In the genomic region with DNA sequence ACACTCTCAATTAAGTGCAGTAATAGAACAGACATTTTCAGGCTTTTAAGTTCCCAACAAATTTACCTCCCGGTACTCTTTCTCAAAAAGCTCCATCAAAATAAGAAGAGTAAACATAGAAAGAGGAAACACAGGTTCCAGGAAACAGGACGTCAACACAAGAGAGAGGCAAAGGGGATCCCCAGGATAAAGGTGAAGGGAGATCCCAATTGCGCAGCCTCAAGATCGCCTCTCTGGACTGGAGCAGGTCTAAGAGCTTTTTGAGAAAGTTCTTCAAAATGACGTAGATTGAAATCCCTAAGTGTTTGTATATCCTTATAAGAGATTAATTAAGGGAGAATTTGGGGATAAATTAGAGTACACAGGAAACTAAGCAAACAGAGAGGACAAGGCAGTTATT, we compare ENCODE assay signal across 27 cellular contexts. TPM values are rescaled to one million over a fixed set of nuclear protein-coding genes. Genes with fewer than 3 reads are reported as not detected.
DNase-seq lines count a peak whose midpoint lies in the region; ATAC-seq, FAIRE-seq and TF ChIP-seq lines count a peak whose summit lies in the region.
"Had no signal": no experiment of that assay in that cellular context is flagged by ENCODE, and none has a peak within 500 bp of the region (broad histone marks: within the 10 kb centered on the region; RNA-seq: fewer than 3 reads in every experiment).

No MANE protein-coding gene starts in this region.

- CTCF ChIA-PET in HepG2 (lab: Yijun Ruan, JAX; ENCODE audit: low intra/inter-chr PET ratio, low total read pairs), result no interaction called here

- H3K36me3 ChIP-seq in HepG2 (replicated peaks in 1 of 2; ENCODE audit: control insufficient read depth in 1 of 2, insufficient read depth in 2 of 2, low read length in 2 of 2) (no peaks in the 10 kb centered on the region), right lobe of liver (no peaks in the 10 kb centered on the region), lower lobe of right lung (no peaks in the 10 kb centered on the region)
- H3K36me3 ChIP-seq: BE2C; BLaER1 treated with 17β-estradiol and CSF1 and Interleukin-3, amounts not matched to agents 10 nM and 100 nM; HAP-1 had no signal

- no peak for TF ChIP-seq RAD21 in HepG2 (CRISPR knock-in tag; IDR thresholded peaks at IDR 0.05)

- in situ Hi-C loops in HepG2 (cut with HindIII; ENCODE audit: extremely low pct_ligation_motif_present, low pct_unique_long_range_greater_than_20kb), result no loop called here

- no peaks in the 10 kb centered on the region for H4K20me1 ChIP-seq in HepG2 (ENCODE audit: insufficient read depth, low read length)

- H3K27me3 ChIP-seq in HepG2 (ENCODE audit: control insufficient read depth in 1 of 2, insufficient read depth in 2 of 2, low read length in 2 of 2) (no peaks in the 10 kb centered on the region), right lobe of liver (no peaks in the 10 kb centered on the region), lower lobe of right lung (ENCODE audit: low read depth) (no peaks in the 10 kb centered on the region)
- H3K27me3 ChIP-seq: BE2C; BLaER1 treated with 17β-estradiol and CSF1 and Interleukin-3, amounts not matched to agents 10 nM and 100 nM had no signal

- H3K9ac ChIP-seq in HepG2 (ENCODE audit: insufficient read depth, low read depth, low read length), result no peak overlapping the region
- H3K9ac ChIP-seq: BLaER1 treated with 17β-estradiol and CSF1 and Interleukin-3, amounts not matched to agents 10 nM and 100 nM had no signal

- H3K27me3 Mint-ChIP-seq in progenitor cell of endocrine pancreas, result no peaks in the 10 kb centered on the region
- H3K27me3 Mint-ChIP-seq: CD4-positive, alpha-beta T cell; CD8-positive, alpha-beta memory T cell had no signal

- no peak for FAIRE-seq in HepG2 (lab: Jason Lieb, UNC)
- FAIRE-seq: A549, D721Med, GM12891, H54 had no signal

- TF ChIP-seq CTCF in HepG2 (CRISPR knock-in tag; IDR thresholded peaks at IDR 0.05), result no peak
- TF ChIP-seq CTCF in right lobe of liver (IDR thresholded peaks at IDR 0.05), result no peak
- no peak for TF ChIP-seq CTCF in lower lobe of right lung (IDR thresholded peaks at IDR 0.05)
- TF ChIP-seq CTCF in progenitor cell of endocrine pancreas (IDR thresholded peaks at IDR 0.05; ENCODE audit: unreplicated experiment), result no peak

- H3K27ac ChIP-seq in HepG2 (ENCODE audit: extremely low read length, insufficient read depth, low read length) (no peak overlapping the region), right lobe of liver (no peak overlapping the region), lower lobe of right lung (peak overlapping the region; percentile 11)
- H3K27ac ChIP-seq: A549; BLaER1 treated with 17β-estradiol and CSF1 and Interleukin-3, amounts not matched to agents 10 nM and 100 nM had no signal

- intact Hi-C loops in HepG2 (cut with micrococcal nuclease; ENCODE audit: unreplicated experiment), result no loop called here
- intact Hi-C loops in right lobe of liver (cut with DNase I), result no loop called here
- intact Hi-C loops in lower lobe of right lung (cut with DNase I), result no loop called here

- 36% methylated on average over 5 of the region's 5 CpGs for WGBS in HepG2 (ENCODE audit: low lambda C conversion rate)
- WGBS in right lobe of liver (ENCODE audit: insufficient coverage, low coverage, low lambda C conversion rate, missing lambda C conversion rate), result 65% methylated on average over 4 of the region's 5 CpGs

- POLR2A ChIA-PET in HepG2 (lab: Yijun Ruan, JAX), result interaction anchor here (0.6 to 3.5 kb wide), 5 partner anchors 8 to 69 kb away, joined by 3 to 25 read pairs (median 3); partner anchors contain the start of genes ATP1B2, SAT2, SHBG and TP53

- H3K4me1 Mint-ChIP-seq in progenitor cell of endocrine pancreas (ENCODE audit: low read depth), result peaks cover 2% of the 10 kb centered on the region

- BruUV-seq in HepG2 (replicated peaks; lab: Mats Ljungman, UMichigan), result no TSS peak

- peak overlapping the region; percentile 43 for H3K27ac Mint-ChIP-seq in progenitor cell of endocrine pancreas
- H3K27ac Mint-ChIP-seq: CD14-positive monocyte; CD4-positive, alpha-beta T cell; CD8-positive, alpha-beta memory T cell; HFFc6 had no signal

- no peak overlapping the region for H3K4me3 Mint-ChIP-seq in progenitor cell of endocrine pancreas (ENCODE audit: low read depth)
- H3K4me3 Mint-ChIP-seq: CD14-positive monocyte; CD4-positive, alpha-beta T cell; HFFc6 had no signal

- ATAC-seq in HepG2 (no peak), right lobe of liver (no peak), lower lobe of right lung (peak in 1 of 2 donors; percentile 50), GM18873 (IDR thresholded peaks at IDR 0.05; ENCODE audit: low FRiP score, unreplicated experiment) (no peak)
- ATAC-seq: A549 had no signal

- peak overlapping the region; percentile 36; the same call in 1 of the 2 replicates for H3K4me2 ChIP-seq in HepG2 (ENCODE audit: low read depth, low read length)
- H3K4me2 ChIP-seq: A549; BLaER1 treated with 17β-estradiol and CSF1 and Interleukin-3, amounts not matched to agents 10 nM and 100 nM had no signal

- H3K4me1 ChIP-seq in HepG2 (ENCODE audit: insufficient read depth, low read length), result peaks cover 29% of the 10 kb centered on the region
- H3K4me1 ChIP-seq in right lobe of liver, result peaks cover 0 to 10% (median 4%) of the 10 kb centered on the region in 4 donors
- H3K4me1 ChIP-seq in lower lobe of right lung, result peaks cover 9% of the 10 kb centered on the region
- H3K4me1 ChIP-seq: A549, BE2C, HAP-1 had no signal

- TF ChIP-seq POLR2A in HepG2 (IDR thresholded peaks at IDR 0.05; ENCODE audit: insufficient read depth in 1 of 2, low read depth in 2 of 2, low read length in 2 of 2), result no peak
- TF ChIP-seq POLR2A in right lobe of liver (IDR thresholded peaks at IDR 0.05), result no peak

- no peaks in the 10 kb centered on the region for H3K36me3 Mint-ChIP-seq in progenitor cell of endocrine pancreas (ENCODE audit: insufficient read depth)
- H3K36me3 Mint-ChIP-seq: CD14-positive monocyte had no signal

- peaks cover 6% of the 10 kb centered on the region for H3K79me2 ChIP-seq in HepG2 (ENCODE audit: insufficient read depth, low read length)

- DNase-seq in HepG2 (ENCODE audit: low spot score) (no peak), right lobe of liver (no peak), lower lobe of right lung (peak; percentile 55), progenitor cell of endocrine pancreas (ENCODE audit: low spot score, unreplicated experiment) (no peak), DMS79 (lab: John Stamatoyannopoulos, UW) (no peak), NCI-H2171 (lab: John Stamatoyannopoulos, UW) (no peak)
- DNase-seq: 8988T; ACHN; AML-193; BE2C; CD4-positive, alpha-beta T cell; CD8-positive, alpha-beta memory T cell; DMS 273 treated with DMSO at 0.1 percent for 48 hours; DMS79 treated with DMSO at 0.1 percent for 48 hours; GF-D8; GOT3; HFFc6 had no signal

- TF ChIP-seq EP300 in HepG2 (IDR thresholded peaks at IDR 0.05; ENCODE audit: low read depth in 2 of 2, low read length in 2 of 2) (no peak), HepG2 (CRISPR knock-in tag; IDR thresholded peaks at IDR 0.05; ENCODE audit: borderline replicate concordance) (no peak)

- H3K4me3 ChIP-seq in HepG2 (replicated peaks in 1 of 3; ENCODE audit: insufficient read depth in 1 of 3, low read depth in 2 of 3, low read length in 3 of 3) (no peak overlapping the region), right lobe of liver (no peak overlapping the region), lower lobe of right lung (no peak overlapping the region)
- H3K4me3 ChIP-seq: A549; BLaER1 treated with 17β-estradiol and CSF1 and Interleukin-3, amounts not matched to agents 10 nM and 100 nM; HAP-1 had no signal

- no peak overlapping the region for H2AFZ ChIP-seq in HepG2 (ENCODE audit: low read length)

- H3K9me3 Mint-ChIP-seq in progenitor cell of endocrine pancreas (ENCODE audit: low read depth), result no peaks in the 10 kb centered on the region
- H3K9me3 Mint-ChIP-seq: CD14-positive monocyte; CD4-positive, alpha-beta T cell; CD8-positive, alpha-beta memory T cell; HFFc6 had no signal

- H3K9me3 ChIP-seq in HepG2 (ENCODE audit: low read length) (no peaks in the 10 kb centered on the region), right lobe of liver (no peaks in the 10 kb centered on the region), lower lobe of right lung (no peaks in the 10 kb centered on the region)
- H3K9me3 ChIP-seq: A549; BE2C; BLaER1 treated with 17β-estradiol and CSF1 and Interleukin-3, amounts not matched to agents 10 nM and 100 nM; HAP-1 had no signal

RNA-seq across cellular contexts. Expression of gene FXR2, which starts 3.9 kb away (rescaled TPM):
- total RNA-seq in HepG2 (2016; rRNA removed; fragmentation: Illumina TruSeq; extraction: Trizol) (13.4 and 24.4 TPM in 2 replicates), right lobe of liver (10 to 100 TPM; 14.3 to 23.2 (median 16.7) TPM), lower lobe of right lung (36.0 TPM), progenitor cell of endocrine pancreas (53.6 and 61.4 TPM in 2 replicates)
- 6.3 and 7.1 TPM in 2 replicates for total RNA-seq in HepG2 (2016; cell fraction: cytosol; rRNA removed; fragmentation: Illumina TruSeq; extraction: Trizol; ENCODE audit: low read depth)
- 12.8 and 25.4 TPM in 2 replicates for total RNA-seq in HepG2 (2016; cell fraction: insoluble cytoplasmic fraction; rRNA removed; fragmentation: Illumina TruSeq; extraction: Trizol)
- 9.9 and 10.9 TPM in 2 replicates for total RNA-seq in HepG2 (2016; cell fraction: membrane; rRNA removed; fragmentation: Illumina TruSeq; extraction: Trizol)
- total RNA-seq in HepG2 (2016; cell fraction: nucleus; rRNA removed; fragmentation: Illumina TruSeq; extraction: Trizol), result 20.2 and 24.7 TPM in 2 replicates
- 20.9 and 26.8 TPM in 2 replicates for polyA plus RNA-seq in HepG2 (2011; rRNA removed)
- 16.0 and 22.3 TPM in 2 replicates for polyA plus RNA-seq in HepG2 (2011; cell fraction: cytosol; rRNA removed)
- 53.5 and 56.2 TPM in 2 replicates for polyA plus RNA-seq in HepG2 (2011; cell fraction: nucleus; rRNA removed)
- 10.9 and 14.6 TPM in 2 replicates for polyA plus RNA-seq in HepG2 (2012)
- polyA plus RNA-seq in HepG2 (2016; cell fraction: cytosol; fragmentation: Illumina TruSeq; extraction: Trizol; ENCODE audit: low read depth), result 3.1 and 4.5 TPM in 2 replicates
- polyA plus RNA-seq in HepG2 (2016; cell fraction: insoluble cytoplasmic fraction; fragmentation: Illumina TruSeq; extraction: Trizol; ENCODE audit: low read depth), result 10.7 and 14.4 TPM in 2 replicates
- 7.1 and 8.8 TPM in 2 replicates for polyA plus RNA-seq in HepG2 (2016; cell fraction: membrane; fragmentation: Illumina TruSeq; extraction: Trizol; ENCODE audit: low read depth)
- polyA plus RNA-seq in HepG2 (2016; cell fraction: nucleus; fragmentation: Illumina TruSeq; extraction: Trizol; ENCODE audit: insufficient read depth, low read depth), result 49.5 and 50.2 TPM in 2 replicates
- polyA minus RNA-seq in HepG2 (2011; rRNA and poly(A)+ RNA removed; ENCODE audit: low replicate concordance), result 43.6 and 137 TPM in 2 replicates
- 10.3 and 12.8 TPM in 2 replicates for polyA minus RNA-seq in HepG2 (2011; cell fraction: cytosol; rRNA and poly(A)+ RNA removed)
- polyA minus RNA-seq in HepG2 (2011; cell fraction: nucleus; rRNA and poly(A)+ RNA removed), result 14.9 and 15.8 TPM in 2 replicates

RNA-seq across cellular contexts. Expression of gene SAT2, which starts 9.0 kb away (rescaled TPM):
- total RNA-seq in HepG2 (2016; rRNA removed; fragmentation: Illumina TruSeq; extraction: Trizol), result 83.1 and 93.7 TPM in 2 replicates
- 40.6 and 43.0 TPM in 2 replicates for total RNA-seq in HepG2 (2016; cell fraction: cytosol; rRNA removed; fragmentation: Illumina TruSeq; extraction: Trizol; ENCODE audit: low read depth)
- total RNA-seq in HepG2 (2016; cell fraction: insoluble cytoplasmic fraction; rRNA removed; fragmentation: Illumina TruSeq; extraction: Trizol), result 80.1 and 101 TPM in 2 replicates
- 63.2 and 65.7 TPM in 2 replicates for total RNA-seq in HepG2 (2016; cell fraction: membrane; rRNA removed; fragmentation: Illumina TruSeq; extraction: Trizol)
- 86.9 and 89.2 TPM in 2 replicates for total RNA-seq in HepG2 (2016; cell fraction: nucleus; rRNA removed; fragmentation: Illumina TruSeq; extraction: Trizol)
- polyA plus RNA-seq in HepG2 (2011; rRNA removed), result 35.7 and 37.6 TPM in 2 replicates
- polyA plus RNA-seq in HepG2 (2011; cell fraction: cytosol; rRNA removed), result 30.8 and 36.1 TPM in 2 replicates
- polyA plus RNA-seq in HepG2 (2011; cell fraction: nucleus; rRNA removed), result 93.7 and 103 TPM in 2 replicates
- 69.5 and 73.6 TPM in 2 replicates for polyA plus RNA-seq in HepG2 (2012)
- 44.9 and 56.1 TPM in 2 replicates for polyA plus RNA-seq in HepG2 (2016; cell fraction: cytosol; fragmentation: Illumina TruSeq; extraction: Trizol; ENCODE audit: low read depth)
- polyA plus RNA-seq in HepG2 (2016; cell fraction: insoluble cytoplasmic fraction; fragmentation: Illumina TruSeq; extraction: Trizol; ENCODE audit: low read depth), result 101 and 106 TPM in 2 replicates
- 58.6 and 71.0 TPM in 2 replicates for polyA plus RNA-seq in HepG2 (2016; cell fraction: membrane; fragmentation: Illumina TruSeq; extraction: Trizol; ENCODE audit: low read depth)
- polyA plus RNA-seq in HepG2 (2016; cell fraction: nucleus; fragmentation: Illumina TruSeq; extraction: Trizol; ENCODE audit: insufficient read depth, low read depth), result 172 and 175 TPM in 2 replicates
- polyA minus RNA-seq in HepG2 (2011; rRNA and poly(A)+ RNA removed; ENCODE audit: low replicate concordance), result 4.5 and 8.9 TPM in 2 replicates
- 5.8 and 6.5 TPM in 2 replicates for polyA minus RNA-seq in HepG2 (2011; cell fraction: cytosol; rRNA and poly(A)+ RNA removed)
- 12.1 and 13.1 TPM in 2 replicates for polyA minus RNA-seq in HepG2 (2011; cell fraction: nucleus; rRNA and poly(A)+ RNA removed)
- total RNA-seq in right lobe of liver, result 100 to 1,000 TPM in 5 of 6 experiments, 10 to 100 TPM in 1; 99.3 to 187 (median 120) TPM
- 86.3 TPM for total RNA-seq in lower lobe of right lung
- 108 and 120 TPM in 2 replicates for total RNA-seq in progenitor cell of endocrine pancreas

RNA-seq across cellular contexts. Expression of gene SHBG, which starts 11.3 kb away (rescaled TPM):
- 1.6 and 4.0 TPM in 2 replicates for total RNA-seq in HepG2 (2016; rRNA removed; fragmentation: Illumina TruSeq; extraction: Trizol)
- total RNA-seq in HepG2 (2016; cell fraction: cytosol; rRNA removed; fragmentation: Illumina TruSeq; extraction: Trizol; ENCODE audit: low read depth), result 0.88 and 1.1 TPM in 2 replicates
- 2.0 and 4.4 TPM in 2 replicates for total RNA-seq in HepG2 (2016; cell fraction: insoluble cytoplasmic fraction; rRNA removed; fragmentation: Illumina TruSeq; extraction: Trizol)
- 0.96 and 1.0 TPM in 2 replicates for total RNA-seq in HepG2 (2016; cell fraction: membrane; rRNA removed; fragmentation: Illumina TruSeq; extraction: Trizol)
- total RNA-seq in HepG2 (2016; cell fraction: nucleus; rRNA removed; fragmentation: Illumina TruSeq; extraction: Trizol), result 4.2 and 4.7 TPM in 2 replicates
- polyA plus RNA-seq in HepG2 (2011; rRNA removed), result 6.1 and 10.2 TPM in 2 replicates
- polyA plus RNA-seq in HepG2 (2011; cell fraction: cytosol; rRNA removed), result 3.2 and 4.3 TPM in 2 replicates
- 7.7 and 13.5 TPM in 2 replicates for polyA plus RNA-seq in HepG2 (2011; cell fraction: nucleus; rRNA removed)
- polyA plus RNA-seq in HepG2 (2012), result 5.5 TPM in 2 replicates
- polyA plus RNA-seq in HepG2 (2016; cell fraction: cytosol; fragmentation: Illumina TruSeq; extraction: Trizol; ENCODE audit: low read depth), result 1.1 and 2.0 TPM in 2 replicates
- polyA plus RNA-seq in HepG2 (2016; cell fraction: insoluble cytoplasmic fraction; fragmentation: Illumina TruSeq; extraction: Trizol; ENCODE audit: low read depth), result 2.5 and 2.9 TPM in 2 replicates
- 1.4 TPM in 2 replicates for polyA plus RNA-seq in HepG2 (2016; cell fraction: membrane; fragmentation: Illumina TruSeq; extraction: Trizol; ENCODE audit: low read depth)
- polyA plus RNA-seq in HepG2 (2016; cell fraction: nucleus; fragmentation: Illumina TruSeq; extraction: Trizol; ENCODE audit: insufficient read depth, low read depth), result 5.6 and 8.1 TPM in 2 replicates
- polyA minus RNA-seq in HepG2 (2011; rRNA and poly(A)+ RNA removed; ENCODE audit: low replicate concordance), result 1.0 and 5.0 TPM in 2 replicates
- polyA minus RNA-seq in HepG2 (2011; cell fraction: cytosol; rRNA and poly(A)+ RNA removed), result 1.6 and 1.7 TPM in 2 replicates
- polyA minus RNA-seq in HepG2 (2011; cell fraction: nucleus; rRNA and poly(A)+ RNA removed), result 2.8 and 5.1 TPM in 2 replicates
- 10 to 100 TPM in 5 of 6 experiments, 1 to 10 TPM in 1; 2.4 to 70.2 (median 15.4) TPM for total RNA-seq in right lobe of liver
- not detected for total RNA-seq in lower lobe of right lung
- 5.1 and 5.9 TPM in 2 replicates for total RNA-seq in progenitor cell of endocrine pancreas
- total RNA-seq: CD4-positive, alpha-beta T cell; CD8-positive, alpha-beta memory T cell; G401 had no signal
- polyA plus RNA-seq: CD8-positive, alpha-beta memory T cell had no signal

RNA-seq across cellular contexts. Expression of gene SOX15, which starts 28.7 kb away (rescaled TPM):
- total RNA-seq in HepG2 (2016; rRNA removed; fragmentation: Illumina TruSeq; extraction: Trizol), result 0.18 TPM in 1 of 2 replicates, not detected in the other
- not detected in 2 replicates for total RNA-seq in HepG2 (2016; cell fraction: cytosol; rRNA removed; fragmentation: Illumina TruSeq; extraction: Trizol; ENCODE audit: low read depth)
- 0.22 TPM in 1 of 2 replicates, not detected in the other for total RNA-seq in HepG2 (2016; cell fraction: insoluble cytoplasmic fraction; rRNA removed; fragmentation: Illumina TruSeq; extraction: Trizol)
- total RNA-seq in HepG2 (2016; cell fraction: membrane; rRNA removed; fragmentation: Illumina TruSeq; extraction: Trizol), result not detected in 2 replicates
- total RNA-seq in HepG2 (2016; cell fraction: nucleus; rRNA removed; fragmentation: Illumina TruSeq; extraction: Trizol), result 0.37 TPM in 1 of 2 replicates, not detected in the other
- polyA plus RNA-seq in HepG2 (2011; rRNA removed), result 0.07 and 0.17 TPM in 2 replicates
- 0.04 TPM in 1 of 2 replicates, not detected in the other for polyA plus RNA-seq in HepG2 (2011; cell fraction: cytosol; rRNA removed)
- polyA plus RNA-seq in HepG2 (2011; cell fraction: nucleus; rRNA removed), result 0.54 and 0.63 TPM in 2 replicates
- polyA plus RNA-seq in HepG2 (2012), result 0.44 and 0.63 TPM in 2 replicates
- polyA plus RNA-seq in HepG2 (2016; cell fraction: cytosol; fragmentation: Illumina TruSeq; extraction: Trizol; ENCODE audit: low read depth), result 0.17 TPM in 1 of 2 replicates, not detected in the other
- not detected in 2 replicates for polyA plus RNA-seq in HepG2 (2016; cell fraction: insoluble cytoplasmic fraction; fragmentation: Illumina TruSeq; extraction: Trizol; ENCODE audit: low read depth)
- polyA plus RNA-seq in HepG2 (2016; cell fraction: membrane; fragmentation: Illumina TruSeq; extraction: Trizol; ENCODE audit: low read depth), result not detected in 2 replicates
- polyA plus RNA-seq in HepG2 (2016; cell fraction: nucleus; fragmentation: Illumina TruSeq; extraction: Trizol; ENCODE audit: insufficient read depth, low read depth), result 0.68 and 1.3 TPM in 2 replicates
- polyA minus RNA-seq in HepG2 (2011; rRNA and poly(A)+ RNA removed; ENCODE audit: low replicate concordance), result 0.44 TPM in 1 of 2 replicates, not detected in the other
- not detected in 2 replicates for polyA minus RNA-seq in HepG2 (2011; cell fraction: cytosol; rRNA and poly(A)+ RNA removed)
- 0.62 TPM in 1 of 2 replicates, not detected in the other for polyA minus RNA-seq in HepG2 (2011; cell fraction: nucleus; rRNA and poly(A)+ RNA removed)
- total RNA-seq in right lobe of liver, result not detected
- total RNA-seq in lower lobe of right lung, result 0.47 TPM
- 0.93 and 1.0 TPM in 2 replicates for total RNA-seq in progenitor cell of endocrine pancreas
- polyA plus RNA-seq: CD8-positive, alpha-beta memory T cell had no signal

RNA-seq across cellular contexts. Expression of gene ATP1B2, which starts 32.1 kb away (rescaled TPM):
- total RNA-seq in HepG2 (2016; rRNA removed; fragmentation: Illumina TruSeq; extraction: Trizol) (not detected in 2 replicates), right lobe of liver (1 to 10 TPM in 3 of 6 experiments, under 1 TPM in 3; 0.43 to 1.7 (median 0.91) TPM), lower lobe of right lung (3.1 TPM), progenitor cell of endocrine pancreas (1.5 and 2.1 TPM in 2 replicates)
- not detected in 2 replicates for total RNA-seq in HepG2 (2016; cell fraction: cytosol; rRNA removed; fragmentation: Illumina TruSeq; extraction: Trizol; ENCODE audit: low read depth)
- not detected in 2 replicates for total RNA-seq in HepG2 (2016; cell fraction: insoluble cytoplasmic fraction; rRNA removed; fragmentation: Illumina TruSeq; extraction: Trizol)
- total RNA-seq in HepG2 (2016; cell fraction: membrane; rRNA removed; fragmentation: Illumina TruSeq; extraction: Trizol), result not detected in 2 replicates
- total RNA-seq in HepG2 (2016; cell fraction: nucleus; rRNA removed; fragmentation: Illumina TruSeq; extraction: Trizol), result not detected in 2 replicates
- polyA plus RNA-seq in HepG2 (2011; rRNA removed), result 0.04 TPM in 1 of 2 replicates, not detected in the other
- 0.03 TPM in 1 of 2 replicates, not detected in the other for polyA plus RNA-seq in HepG2 (2011; cell fraction: cytosol; rRNA removed)
- not detected in 2 replicates for polyA plus RNA-seq in HepG2 (2011; cell fraction: nucleus; rRNA removed)
- polyA plus RNA-seq in HepG2 (2012), result 0.12 and 0.25 TPM in 2 replicates
- not detected in 2 replicates for polyA plus RNA-seq in HepG2 (2016; cell fraction: cytosol; fragmentation: Illumina TruSeq; extraction: Trizol; ENCODE audit: low read depth)
- 0.51 TPM in 1 of 2 replicates, not detected in the other for polyA plus RNA-seq in HepG2 (2016; cell fraction: insoluble cytoplasmic fraction; fragmentation: Illumina TruSeq; extraction: Trizol; ENCODE audit: low read depth)
- polyA plus RNA-seq in HepG2 (2016; cell fraction: membrane; fragmentation: Illumina TruSeq; extraction: Trizol; ENCODE audit: low read depth), result not detected in 2 replicates
- polyA plus RNA-seq in HepG2 (2016; cell fraction: nucleus; fragmentation: Illumina TruSeq; extraction: Trizol; ENCODE audit: insufficient read depth, low read depth), result 0.19 TPM in 1 of 2 replicates, not detected in the other
- not detected in 2 replicates for polyA minus RNA-seq in HepG2 (2011; rRNA and poly(A)+ RNA removed; ENCODE audit: low replicate concordance)
- polyA minus RNA-seq in HepG2 (2011; cell fraction: cytosol; rRNA and poly(A)+ RNA removed), result not detected in 2 replicates
- not detected in 2 replicates for polyA minus RNA-seq in HepG2 (2011; cell fraction: nucleus; rRNA and poly(A)+ RNA removed)
- total RNA-seq: Daoy, G401, HFFc6 had no signal
- polyA plus RNA-seq: CD14-positive monocyte; CD8-positive, alpha-beta memory T cell had no signal
